In the genomic region with DNA sequence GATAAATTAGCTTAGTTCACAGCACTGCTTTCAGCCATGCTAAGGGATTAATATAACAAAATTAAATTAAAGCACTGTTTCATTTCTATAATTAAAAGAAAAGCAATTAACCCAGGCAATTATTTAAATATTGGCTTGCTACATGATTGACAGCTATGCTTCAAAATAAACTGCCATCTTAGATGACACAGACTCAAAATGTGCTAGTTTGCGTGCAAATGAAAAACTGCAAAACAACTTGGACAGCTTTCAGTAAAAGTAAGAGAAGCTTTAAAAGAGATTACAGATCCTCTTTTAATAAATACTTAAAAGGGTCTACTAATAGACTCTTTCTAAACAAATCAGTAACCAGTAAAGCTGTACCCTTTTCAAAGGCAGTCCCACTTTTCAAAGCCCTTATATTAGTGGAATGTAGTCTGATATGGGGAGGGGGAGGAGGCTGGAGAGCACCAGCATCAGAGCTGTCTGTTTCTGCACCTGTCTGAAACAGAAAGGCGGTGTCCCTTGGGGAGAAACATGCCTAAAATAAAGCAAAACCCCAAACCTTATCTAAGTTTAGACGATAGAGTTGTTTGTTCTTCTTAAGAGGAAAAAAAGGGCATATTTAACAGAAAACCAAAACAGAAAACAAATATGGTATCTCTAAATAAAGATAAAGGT, we compare ENCODE assay signal across 13 cellular contexts. TPM values are rescaled to one million over a fixed set of nuclear protein-coding genes. Genes with fewer than 3 reads are reported as not detected.
DNase-seq lines count a peak whose midpoint lies in the region; ATAC-seq, FAIRE-seq and TF ChIP-seq lines count a peak whose summit lies in the region.
"Had no signal": no experiment of that assay in that cellular context is flagged by ENCODE, and none has a peak within 500 bp of the region (broad histone marks: within the 10 kb centered on the region; RNA-seq: fewer than 3 reads in every experiment).

No MANE protein-coding gene starts in this region.

- no peak for TF ChIP-seq POLR2A in GM12891 (IDR thresholded peaks at IDR 0.05; ENCODE audit: low read depth, low read length)

- H3K27ac ChIP-seq in mammary epithelial cell (ENCODE audit: insufficient read depth, low read depth, low read length): no peak overlapping the region
- H3K27ac ChIP-seq: heart left ventricle, VCaP had no signal

- no peaks in the 10 kb centered on the region for H3K27me3 Mint-ChIP-seq in IgD-negative memory B cell
- H3K27me3 Mint-ChIP-seq: activated naive CD4-positive, alpha-beta T cell treated with anti-CD3 and anti-CD28 coated beads, Interleukin-2, amount 50 U/mL, for 24 hours had no signal

- no peaks in the 10 kb centered on the region for H3K9me3 ChIP-seq in mammary epithelial cell (replicated peaks; ENCODE audit: insufficient read depth, low read length)
- H3K9me3 ChIP-seq: heart left ventricle had no signal

- H3K36me3 ChIP-seq in mammary epithelial cell (ENCODE audit: insufficient read depth, low read length): no peaks in the 10 kb centered on the region

- no peak overlapping the region for H3K4me2 ChIP-seq in mammary epithelial cell (ENCODE audit: insufficient read depth, low read depth, low read length)

- H2AFZ ChIP-seq in mammary epithelial cell (ENCODE audit: low read depth, low read length): no peak overlapping the region

- peaks cover 23% of the 10 kb centered on the region for H3K4me1 ChIP-seq in mammary epithelial cell (ENCODE audit: insufficient read depth, low read length)

- no TSS peak for BruUV-seq in mammary epithelial cell (replicated peaks; lab: Mats Ljungman, UMichigan)

- intact Hi-C loops in mammary epithelial cell (cut with micrococcal nuclease): no loop called here

- dilution Hi-C loops in mammary epithelial cell (cut with HindIII; ENCODE audit: low sequenced_read_pairs): no loop called here

- H3K79me2 ChIP-seq in mammary epithelial cell (ENCODE audit: insufficient read depth, low read length): peaks cover 42% of the 10 kb centered on the region

- H3K9ac ChIP-seq in mammary epithelial cell (ENCODE audit: insufficient read depth, low read length): no peak overlapping the region

- H3K4me3 Mint-ChIP-seq in IgD-negative memory B cell: peak overlapping the region; percentile 42 to 95 (median 70)
- H3K4me3 Mint-ChIP-seq: activated naive CD4-positive, alpha-beta T cell treated with anti-CD3 and anti-CD28 coated beads, Interleukin-2, amount 50 U/mL, for 24 hours had no signal

- H3K27me3 ChIP-seq in mammary epithelial cell (ENCODE audit: insufficient read depth, low read length): no peaks in the 10 kb centered on the region
- H3K27me3 ChIP-seq: heart left ventricle had no signal

- no peaks in the 10 kb centered on the region for H4K20me1 ChIP-seq in mammary epithelial cell (ENCODE audit: insufficient read depth, low read length)

- FAIRE-seq in GM12891 (lab: Jason Lieb, UNC): peak; percentile 87

- DNase-seq in GM12891 (ENCODE audit: insufficient read length, low spot score) (no peak), RPMI8226 (no peak), mammary epithelial cell (no peak), inferior parietal cortex (ENCODE audit: extremely low spot score) (no peak)
- no peak for DNase-seq in activated CD4-positive, alpha-beta T cell treated with anti-CD3 and anti-CD28 coated beads for 1 hour
- DNase-seq: AML-193, dermis blood vessel endothelial cell, heart left ventricle had no signal

- no peaks in the 10 kb centered on the region for H3K9me3 Mint-ChIP-seq in IgD-negative memory B cell
- H3K9me3 Mint-ChIP-seq: activated naive CD4-positive, alpha-beta T cell treated with anti-CD3 and anti-CD28 coated beads, Interleukin-2, amount 50 U/mL, for 24 hours had no signal

- no peak for TF ChIP-seq CTCF in mammary epithelial cell (conservative IDR thresholded peaks at IDR 0.05 in 1 of 2, IDR thresholded peaks at IDR 0.05 in 1 of 2; ENCODE audit: extremely low read depth in 1 of 2, insufficient read depth in 1 of 2, low read depth in 1 of 2, low read length in 2 of 2)

- CTCF ChIA-PET in mammary epithelial cell (lab: Charles Lee; ENCODE audit: low non-redundant PET): no interaction called here

- peaks cover 54 to 68% (median 68%) of the 10 kb centered on the region in 3 donors for H3K4me1 Mint-ChIP-seq in IgD-negative memory B cell

- H3K4me3 ChIP-seq in mammary epithelial cell (replicated peaks in 1 of 3; ENCODE audit: insufficient read depth in 1 of 3, low read depth in 2 of 3, low read length in 3 of 3): no peak overlapping the region
- H3K4me3 ChIP-seq: heart left ventricle had no signal

- peaks cover 25% of the 10 kb centered on the region for H3K36me3 Mint-ChIP-seq in IgD-negative memory B cell

- in situ Hi-C loops in mammary epithelial cell (cut with MboI; ENCODE audit: low sequenced_read_pairs in 2 of 2): no loop called here

- peak overlapping the region; percentile 81 to 97 (median 89) for H3K27ac Mint-ChIP-seq in IgD-negative memory B cell
- H3K27ac Mint-ChIP-seq: activated naive CD4-positive, alpha-beta T cell treated with anti-CD3 and anti-CD28 coated beads, Interleukin-2, amount 50 U/mL, for 24 hours had no signal

- 98% methylated on average over 3 of the region's 3 CpGs for WGBS in mammary epithelial cell (ENCODE audit: low coverage, missing lambda C conversion rate)

- ATAC-seq in GM19397 (IDR thresholded peaks at IDR 0.05; ENCODE audit: unreplicated experiment) (peak; percentile 88), HG02884 (IDR thresholded peaks at IDR 0.05; ENCODE audit: unreplicated experiment) (peak; percentile 76)
- ATAC-seq: heart left ventricle had no signal

TF ChIP-seq in GM12891, 5 proteins besides CTCF, POLR2A, EP300 and RAD21:
- TF ChIP-seq POU2F2 (IDR thresholded peaks at IDR 0.05; ENCODE audit: low read depth, low read length) (0 out of 2 replicates have a peak, but pooled peaks have one; percentile 22), POLR2AphosphoS5 (IDR thresholded peaks at IDR 0.05; ENCODE audit: low read depth, low read length) (no peak), TAF1 (IDR thresholded peaks at IDR 0.05; ENCODE audit: low read depth, low read length) (0 out of 2 replicates have a peak, but pooled peaks have one; percentile 34), PAX5 (IDR thresholded peaks at IDR 0.05; ENCODE audit: insufficient read depth, low read length, severe bottlenecking) (no peak), SPI1 (IDR thresholded peaks at IDR 0.05; ENCODE audit: low read depth, low read length) (no peak)

RNA-seq across cellular contexts. Expression of gene EIF2AK3, which starts 20.8 kb away (rescaled TPM):
- 16.4 TPM for polyA plus RNA-seq in GM12891 (2012; ENCODE audit: low read depth, missing spikeins)
- polyA plus RNA-seq in IgD-negative memory B cell (35.1 TPM), mammary epithelial cell (6.3 TPM)
- total RNA-seq in mammary epithelial cell: 10 to 100 TPM; 19.2 to 25.3 TPM
- 8.7 TPM for polyA minus RNA-seq in mammary epithelial cell
